Comparison of ENCODE assay signal across 16 cellular contexts in genomic region chr20:23151885-23152284, GRCh38.
DNase-seq lines count a peak whose midpoint lies in the region; ATAC-seq and TF ChIP-seq lines count a peak whose summit lies in the region.
"Had no signal": no experiment of that assay in that cellular context is flagged by ENCODE, and none has a peak within 500 bp of the region (broad histone marks: within the 10 kb centered on the region; RNA-seq: fewer than 3 reads in every experiment).

No MANE protein-coding gene starts in this region.

- H3K36me3 ChIP-seq in endodermal cell (ENCODE audit: control insufficient read depth, insufficient read depth, low read length) (no peaks in the 10 kb centered on the region), upper lobe of left lung (no peaks in the 10 kb centered on the region)

- peaks cover 48% of the 10 kb centered on the region for H3K4me1 Mint-ChIP-seq in activated CD4-positive, alpha-beta memory T cell treated with anti-CD3 and anti-CD28 coated beads, Interleukin-2, amount 10 ng/mL, durations not matched to agents 7 days and 5 days
- H3K4me1 Mint-ChIP-seq in activated CD4-positive, alpha-beta memory T cell treated with anti-CD3 and anti-CD28 coated beads for 36 hours (ENCODE audit: low read depth): peaks cover 10% of the 10 kb centered on the region
- H3K4me1 Mint-ChIP-seq in endodermal cell (peaks cover 46% of the 10 kb centered on the region), nephron progenitor cell (peaks cover 46% of the 10 kb centered on the region), MCF 10A (ENCODE audit: insufficient read depth, unreplicated experiment) (peaks cover 63% of the 10 kb centered on the region)

- no peak for TF ChIP-seq POLR2A in upper lobe of left lung (IDR thresholded peaks at IDR 0.05)

- no peaks in the 10 kb centered on the region for H3K9me3 Mint-ChIP-seq in activated CD4-positive, alpha-beta memory T cell treated with anti-CD3 and anti-CD28 coated beads, Interleukin-2, amount 10 ng/mL, durations not matched to agents 7 days and 5 days
- H3K9me3 Mint-ChIP-seq in activated CD4-positive, alpha-beta memory T cell treated with anti-CD3 and anti-CD28 coated beads for 36 hours: no peaks in the 10 kb centered on the region
- peaks cover 1% of the 10 kb centered on the region for H3K9me3 Mint-ChIP-seq in endodermal cell
- peaks cover 4% of the 10 kb centered on the region for H3K9me3 Mint-ChIP-seq in nephron progenitor cell
- no peaks in the 10 kb centered on the region for H3K9me3 Mint-ChIP-seq in MCF 10A (ENCODE audit: unreplicated experiment)

- no peak for ATAC-seq in upper lobe of left lung (ENCODE audit: low FRiP score in 2 of 2)
- ATAC-seq: activated CD8-positive, alpha-beta T cell treated with anti-CD3 and anti-CD28 coated beads, Interleukin-2, amount 10 ng/mL, durations not matched to agents 7 days and 5 days; PC-3 had no signal

- H3K27ac Mint-ChIP-seq in activated CD4-positive, alpha-beta memory T cell treated with anti-CD3 and anti-CD28 coated beads, Interleukin-2, amount 10 ng/mL, durations not matched to agents 7 days and 5 days: no peak overlapping the region
- no peak overlapping the region for H3K27ac Mint-ChIP-seq in activated CD4-positive, alpha-beta memory T cell treated with anti-CD3 and anti-CD28 coated beads for 36 hours
- H3K27ac Mint-ChIP-seq in endodermal cell: no peak overlapping the region
- H3K27ac Mint-ChIP-seq in nephron progenitor cell: peak overlapping the region; percentile 46
- H3K27ac Mint-ChIP-seq in MCF 10A (ENCODE audit: low read depth, unreplicated experiment): no peak overlapping the region

- H3K27me3 Mint-ChIP-seq in activated CD4-positive, alpha-beta memory T cell treated with anti-CD3 and anti-CD28 coated beads, Interleukin-2, amount 10 ng/mL, durations not matched to agents 7 days and 5 days: no peaks in the 10 kb centered on the region
- H3K27me3 Mint-ChIP-seq in activated CD4-positive, alpha-beta memory T cell treated with anti-CD3 and anti-CD28 coated beads for 36 hours: no peaks in the 10 kb centered on the region
- no peaks in the 10 kb centered on the region for H3K27me3 Mint-ChIP-seq in endodermal cell (ENCODE audit: insufficient read depth)
- H3K27me3 Mint-ChIP-seq in nephron progenitor cell (ENCODE audit: low read depth, poor library complexity): peaks cover 7% of the 10 kb centered on the region
- no peaks in the 10 kb centered on the region for H3K27me3 Mint-ChIP-seq in MCF 10A (ENCODE audit: insufficient read depth, unreplicated experiment)

- H3K9ac ChIP-seq in endodermal cell (ENCODE audit: extremely low read depth, low read length, poor library complexity, severe bottlenecking): no peak overlapping the region

- H3K36me3 Mint-ChIP-seq in activated CD4-positive, alpha-beta memory T cell treated with anti-CD3 and anti-CD28 coated beads, Interleukin-2, amount 10 ng/mL, durations not matched to agents 7 days and 5 days (ENCODE audit: low read depth): no peaks in the 10 kb centered on the region
- no peaks in the 10 kb centered on the region for H3K36me3 Mint-ChIP-seq in activated CD4-positive, alpha-beta memory T cell treated with anti-CD3 and anti-CD28 coated beads for 36 hours
- no peaks in the 10 kb centered on the region for H3K36me3 Mint-ChIP-seq in endodermal cell (ENCODE audit: low read depth)
- no peaks in the 10 kb centered on the region for H3K36me3 Mint-ChIP-seq in nephron progenitor cell (ENCODE audit: low read depth)
- H3K36me3 Mint-ChIP-seq in MCF 10A (ENCODE audit: insufficient read depth, unreplicated experiment): peaks cover 4% of the 10 kb centered on the region

- H3K27me3 ChIP-seq in endodermal cell (ENCODE audit: control insufficient read depth, insufficient read depth, low read length, poor library complexity, severe bottlenecking) (no peaks in the 10 kb centered on the region), upper lobe of left lung (no peaks in the 10 kb centered on the region)

- H3K4me3 Mint-ChIP-seq in activated CD4-positive, alpha-beta memory T cell treated with anti-CD3 and anti-CD28 coated beads, Interleukin-2, amount 10 ng/mL, durations not matched to agents 7 days and 5 days: no peak overlapping the region
- H3K4me3 Mint-ChIP-seq in activated CD4-positive, alpha-beta memory T cell treated with anti-CD3 and anti-CD28 coated beads for 36 hours: no peak overlapping the region
- H3K4me3 Mint-ChIP-seq in endodermal cell (no peak overlapping the region), nephron progenitor cell (no peak overlapping the region), MCF 10A (ENCODE audit: unreplicated experiment) (no peak overlapping the region)
- H3K4me3 Mint-ChIP-seq: activated CD8-positive, alpha-beta T cell treated with anti-CD3 and anti-CD28 coated beads, Interleukin-2, amount 10 ng/mL, durations not matched to agents 7 days and 5 days had no signal

- DNase-seq in activated CD4-positive, alpha-beta memory T cell treated with anti-CD3 and anti-CD28 coated beads, Interleukin-2, amount 10 ng/mL, durations not matched to agents 7 days and 5 days: peak; percentile 5
- DNase-seq in activated CD4-positive, alpha-beta memory T cell treated with anti-CD3 and anti-CD28 coated beads for 36 hours: no peak
- DNase-seq in endodermal cell (peak; percentile 32), nephron progenitor cell (no peak), upper lobe of left lung (peak in 1 of 2 donors; percentile 20), NCI-H187 treated with DMSO at 0.1 percent for 48 hours (lab: John Stamatoyannopoulos, UW) (no peak), NCI-H1930 (lab: John Stamatoyannopoulos, UW) (no peak), MCF 10A (ENCODE audit: unreplicated experiment) (no peak)
- DNase-seq: activated naive CD4-positive, alpha-beta T cell; H7; NCI-H1048; NCI-H446; PC-3; retina had no signal

- no peak for TF ChIP-seq EP300 in upper lobe of left lung (IDR thresholded peaks at IDR 0.05)

- intact Hi-C loops in activated CD4-positive, alpha-beta memory T cell treated with anti-CD3 and anti-CD28 coated beads for 36 hours (cut with micrococcal nuclease): no loop called here
- intact Hi-C loops in MCF 10A (cut with micrococcal nuclease): no loop called here

- TF ChIP-seq CTCF in endodermal cell (conservative IDR thresholded peaks at IDR 0.05): peak; percentile 18
- TF ChIP-seq CTCF in nephron progenitor cell (IDR thresholded peaks at IDR 0.05): no peak
- no peak for TF ChIP-seq CTCF in upper lobe of left lung (IDR thresholded peaks at IDR 0.05)
- no peak for TF ChIP-seq CTCF in MCF 10A (IDR thresholded peaks at IDR 0.05; ENCODE audit: unreplicated experiment)

- BruUV-seq in MCF 10A (replicated peaks; lab: Mats Ljungman, UMichigan): no TSS peak

- WGBS in endodermal cell (ENCODE audit: insufficient coverage in 1 of 2, insufficient read length in 1 of 2), 2 experiments: 93 to 100% methylated on average over 2 to 8 of the region's 8 CpGs
- WGBS in upper lobe of left lung, 2 donors: 71 to 74% methylated on average over 4 to 8 of the region's 8 CpGs

- CTCF ChIA-PET in activated CD4-positive, alpha-beta memory T cell treated with anti-CD3 and anti-CD28 coated beads, Interleukin-2, amount 10 ng/mL, durations not matched to agents 7 days and 5 days (lab: Charles Lee): interaction anchor here (1.4 kb wide), 1 partner anchor 9 kb away, joined by 3 read pairs; no protein-coding TSS in a partner anchor
- CTCF ChIA-PET in activated CD4-positive, alpha-beta memory T cell treated with anti-CD3 and anti-CD28 coated beads for 36 hours (lab: Charles Lee): no interaction called here
- CTCF ChIA-PET in MCF 10A (lab: Yijun Ruan, JAX): interaction anchor here (0.8 to 3.2 kb wide), 5 partner anchors 8 to 461 kb away, joined by 3 to 22 read pairs (median 3); no protein-coding TSS in a partner anchor

- H3K27ac ChIP-seq in endodermal cell (ENCODE audit: low read depth, low read length): no peak overlapping the region
- peak overlapping the region; percentile 62 to 82 (median 79) for H3K27ac ChIP-seq in upper lobe of left lung
- H3K27ac ChIP-seq: epithelial cell of prostate had no signal

- H3K4me3 ChIP-seq in endodermal cell (ENCODE audit: low read length) (no peak overlapping the region), upper lobe of left lung (no peak overlapping the region)

- no peaks in the 10 kb centered on the region for H3K9me3 ChIP-seq in endodermal cell (ENCODE audit: control insufficient read depth, low read length)
- no peaks in the 10 kb centered on the region for H3K9me3 ChIP-seq in upper lobe of left lung

- POLR2A ChIA-PET in activated CD4-positive, alpha-beta memory T cell treated with anti-CD3 and anti-CD28 coated beads, Interleukin-2, amount 10 ng/mL, durations not matched to agents 7 days and 5 days (lab: Charles Lee): no interaction called here
- POLR2A ChIA-PET in activated CD4-positive, alpha-beta memory T cell treated with anti-CD3 and anti-CD28 coated beads for 36 hours (lab: Charles Lee): no interaction called here
- POLR2A ChIA-PET in MCF 10A (lab: Yijun Ruan, JAX): interaction anchor here (1.0 to 17.4 kb wide), 2 partner anchors 9 kb away, joined by 4 to 555 read pairs; no protein-coding TSS in a partner anchor

- peaks cover 17% of the 10 kb centered on the region for H3K4me1 ChIP-seq in endodermal cell (ENCODE audit: control insufficient read depth, insufficient read depth, low read length)
- peaks cover 47 to 70% (median 61%) of the 10 kb centered on the region in 4 donors for H3K4me1 ChIP-seq in upper lobe of left lung

Comparison
In these comparisons a context has a peak if more than half of its experiments do, and no peak if none do; other contexts are left out.
1. DNase-seq: peak in activated CD4-positive, alpha-beta memory T cell treated with anti-CD3 and anti-CD28 coated beads, Interleukin-2, amount 10 ng/mL, durations not matched to agents 7 days and 5 days (single experiment) and endodermal cell (single experiment); none in activated CD4-positive, alpha-beta memory T cell treated with anti-CD3 and anti-CD28 coated beads for 36 hours (single experiment), nephron progenitor cell (single experiment), NCI-H187 treated with DMSO at 0.1 percent for 48 hours (single experiment), NCI-H1930 (0 of 2) and MCF 10A (single experiment).